ENCODE assay signal across 4 cellular contexts in genomic region chrX:51712953-51713647, GRCh38. TPM values are rescaled to one million over a fixed set of nuclear protein-coding genes. Genes with fewer than 3 reads are reported as not detected.
"Had no signal": no experiment of that assay in that cellular context is flagged by ENCODE, and none has a peak within 500 bp of the region (broad histone marks: within the 10 kb centered on the region; RNA-seq: fewer than 3 reads in every experiment).

No MANE protein-coding gene starts in this region.

RNA-seq across cellular contexts. Expression of gene CENPVL1, which starts 2.8 kb away (rescaled TPM):
- total RNA-seq: GM23248, H4, HT-29 had no signal
- polyA plus RNA-seq: GM23248, IgD-negative memory B cell had no signal

RNA-seq across cellular contexts. Expression of gene GSPT2, which starts 30.1 kb away (rescaled TPM):
- total RNA-seq: HT-29 had no signal

RNA-seq across cellular contexts. Expression of gene CENPVL2, which starts 30.5 kb away (rescaled TPM):
- total RNA-seq: GM23248, H4, HT-29 had no signal
- polyA plus RNA-seq: GM23248, IgD-negative memory B cell had no signal
